Comparison of ENCODE assay signal across 1 cellular context in the genomic region with DNA sequence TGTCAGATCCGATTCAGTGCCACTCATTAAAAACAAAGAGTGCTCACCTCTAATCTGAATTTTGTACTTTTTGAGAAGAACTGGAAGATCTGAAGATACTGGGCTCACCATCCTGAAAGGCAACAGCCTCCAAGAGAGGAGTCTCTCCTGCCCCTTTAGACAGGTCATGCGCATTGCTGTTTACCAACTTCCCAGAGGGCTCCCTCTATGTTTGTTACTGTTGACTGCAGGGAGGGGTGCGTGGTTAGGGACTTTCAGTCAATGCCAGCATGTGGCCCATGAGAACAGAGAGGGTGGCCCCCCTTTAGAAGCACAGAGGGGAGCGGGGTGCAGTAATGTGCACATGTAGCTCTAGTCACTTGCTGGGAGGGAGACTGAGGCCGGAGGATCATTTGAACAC.
TF ChIP-seq lines count a peak whose summit lies in the region.

No MANE protein-coding gene starts in this region.

TF ChIP-seq in WTC11, 78 proteins besides CTCF, POLR2A, EP300 and RAD21 (continued from another document):
- TF ChIP-seq, protein P1, sequence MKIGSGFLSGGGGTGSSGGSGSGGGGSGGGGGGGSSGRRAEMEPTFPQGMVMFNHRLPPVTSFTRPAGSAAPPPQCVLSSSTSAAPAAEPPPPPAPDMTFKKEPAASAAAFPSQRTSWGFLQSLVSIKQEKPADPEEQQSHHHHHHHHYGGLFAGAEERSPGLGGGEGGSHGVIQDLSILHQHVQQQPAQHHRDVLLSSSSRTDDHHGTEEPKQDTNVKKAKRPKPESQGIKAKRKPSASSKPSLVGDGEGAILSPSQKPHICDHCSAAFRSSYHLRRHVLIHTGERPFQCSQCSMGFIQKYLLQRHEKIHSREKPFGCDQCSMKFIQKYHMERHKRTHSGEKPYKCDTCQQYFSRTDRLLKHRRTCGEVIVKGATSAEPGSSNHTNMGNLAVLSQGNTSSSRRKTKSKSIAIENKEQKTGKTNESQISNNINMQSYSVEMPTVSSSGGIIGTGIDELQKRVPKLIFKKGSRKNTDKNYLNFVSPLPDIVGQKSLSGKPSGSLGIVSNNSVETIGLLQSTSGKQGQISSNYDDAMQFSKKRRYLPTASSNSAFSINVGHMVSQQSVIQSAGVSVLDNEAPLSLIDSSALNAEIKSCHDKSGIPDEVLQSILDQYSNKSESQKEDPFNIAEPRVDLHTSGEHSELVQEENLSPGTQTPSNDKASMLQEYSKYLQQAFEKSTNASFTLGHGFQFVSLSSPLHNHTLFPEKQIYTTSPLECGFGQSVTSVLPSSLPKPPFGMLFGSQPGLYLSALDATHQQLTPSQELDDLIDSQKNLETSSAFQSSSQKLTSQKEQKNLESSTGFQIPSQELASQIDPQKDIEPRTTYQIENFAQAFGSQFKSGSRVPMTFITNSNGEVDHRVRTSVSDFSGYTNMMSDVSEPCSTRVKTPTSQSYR (CRISPR knock-in tag; IDR thresholded peaks at IDR 0.05), result no peak
- TF ChIP-seq RELA (CRISPR knock-in tag; IDR thresholded peaks at IDR 0.05; ENCODE audit: borderline replicate concordance) (no peak), TCF7 (CRISPR knock-in tag; IDR thresholded peaks at IDR 0.05; ENCODE audit: low read depth) (no peak), ZNF396 (CRISPR knock-in tag; IDR thresholded peaks at IDR 0.05; ENCODE audit: borderline replicate concordance) (no peak), GRHL2 (CRISPR knock-in tag; IDR thresholded peaks at IDR 0.05; ENCODE audit: insufficient replicate concordance, severe bottlenecking) (no peak), TP53 (CRISPR knock-in tag; IDR thresholded peaks at IDR 0.05) (no peak), NR1H2 (CRISPR knock-in tag; IDR thresholded peaks at IDR 0.05) (no peak), HMGXB4 (CRISPR knock-in tag; IDR thresholded peaks at IDR 0.05) (no peak)
- TF ChIP-seq, protein P2, sequence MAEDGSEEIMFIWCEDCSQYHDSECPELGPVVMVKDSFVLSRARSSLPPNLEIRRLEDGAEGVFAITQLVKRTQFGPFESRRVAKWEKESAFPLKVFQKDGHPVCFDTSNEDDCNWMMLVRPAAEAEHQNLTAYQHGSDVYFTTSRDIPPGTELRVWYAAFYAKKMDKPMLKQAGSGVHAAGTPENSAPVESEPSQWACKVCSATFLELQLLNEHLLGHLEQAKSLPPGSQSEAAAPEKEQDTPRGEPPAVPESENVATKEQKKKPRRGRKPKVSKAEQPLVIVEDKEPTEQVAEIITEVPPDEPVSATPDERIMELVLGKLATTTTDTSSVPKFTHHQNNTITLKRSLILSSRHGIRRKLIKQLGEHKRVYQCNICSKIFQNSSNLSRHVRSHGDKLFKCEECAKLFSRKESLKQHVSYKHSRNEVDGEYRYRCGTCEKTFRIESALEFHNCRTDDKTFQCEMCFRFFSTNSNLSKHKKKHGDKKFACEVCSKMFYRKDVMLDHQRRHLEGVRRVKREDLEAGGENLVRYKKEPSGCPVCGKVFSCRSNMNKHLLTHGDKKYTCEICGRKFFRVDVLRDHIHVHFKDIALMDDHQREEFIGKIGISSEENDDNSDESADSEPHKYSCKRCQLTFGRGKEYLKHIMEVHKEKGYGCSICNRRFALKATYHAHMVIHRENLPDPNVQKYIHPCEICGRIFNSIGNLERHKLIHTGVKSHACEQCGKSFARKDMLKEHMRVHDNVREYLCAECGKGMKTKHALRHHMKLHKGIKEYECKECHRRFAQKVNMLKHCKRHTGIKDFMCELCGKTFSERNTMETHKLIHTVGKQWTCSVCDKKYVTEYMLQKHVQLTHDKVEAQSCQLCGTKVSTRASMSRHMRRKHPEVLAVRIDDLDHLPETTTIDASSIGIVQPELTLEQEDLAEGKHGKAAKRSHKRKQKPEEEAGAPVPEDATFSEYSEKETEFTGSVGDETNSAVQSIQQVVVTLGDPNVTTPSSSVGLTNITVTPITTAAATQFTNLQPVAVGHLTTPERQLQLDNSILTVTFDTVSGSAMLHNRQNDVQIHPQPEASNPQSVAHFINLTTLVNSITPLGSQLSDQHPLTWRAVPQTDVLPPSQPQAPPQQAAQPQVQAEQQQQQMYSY (CRISPR knock-in tag; IDR thresholded peaks at IDR 0.05), result no peak
- TF ChIP-seq, protein P3, sequence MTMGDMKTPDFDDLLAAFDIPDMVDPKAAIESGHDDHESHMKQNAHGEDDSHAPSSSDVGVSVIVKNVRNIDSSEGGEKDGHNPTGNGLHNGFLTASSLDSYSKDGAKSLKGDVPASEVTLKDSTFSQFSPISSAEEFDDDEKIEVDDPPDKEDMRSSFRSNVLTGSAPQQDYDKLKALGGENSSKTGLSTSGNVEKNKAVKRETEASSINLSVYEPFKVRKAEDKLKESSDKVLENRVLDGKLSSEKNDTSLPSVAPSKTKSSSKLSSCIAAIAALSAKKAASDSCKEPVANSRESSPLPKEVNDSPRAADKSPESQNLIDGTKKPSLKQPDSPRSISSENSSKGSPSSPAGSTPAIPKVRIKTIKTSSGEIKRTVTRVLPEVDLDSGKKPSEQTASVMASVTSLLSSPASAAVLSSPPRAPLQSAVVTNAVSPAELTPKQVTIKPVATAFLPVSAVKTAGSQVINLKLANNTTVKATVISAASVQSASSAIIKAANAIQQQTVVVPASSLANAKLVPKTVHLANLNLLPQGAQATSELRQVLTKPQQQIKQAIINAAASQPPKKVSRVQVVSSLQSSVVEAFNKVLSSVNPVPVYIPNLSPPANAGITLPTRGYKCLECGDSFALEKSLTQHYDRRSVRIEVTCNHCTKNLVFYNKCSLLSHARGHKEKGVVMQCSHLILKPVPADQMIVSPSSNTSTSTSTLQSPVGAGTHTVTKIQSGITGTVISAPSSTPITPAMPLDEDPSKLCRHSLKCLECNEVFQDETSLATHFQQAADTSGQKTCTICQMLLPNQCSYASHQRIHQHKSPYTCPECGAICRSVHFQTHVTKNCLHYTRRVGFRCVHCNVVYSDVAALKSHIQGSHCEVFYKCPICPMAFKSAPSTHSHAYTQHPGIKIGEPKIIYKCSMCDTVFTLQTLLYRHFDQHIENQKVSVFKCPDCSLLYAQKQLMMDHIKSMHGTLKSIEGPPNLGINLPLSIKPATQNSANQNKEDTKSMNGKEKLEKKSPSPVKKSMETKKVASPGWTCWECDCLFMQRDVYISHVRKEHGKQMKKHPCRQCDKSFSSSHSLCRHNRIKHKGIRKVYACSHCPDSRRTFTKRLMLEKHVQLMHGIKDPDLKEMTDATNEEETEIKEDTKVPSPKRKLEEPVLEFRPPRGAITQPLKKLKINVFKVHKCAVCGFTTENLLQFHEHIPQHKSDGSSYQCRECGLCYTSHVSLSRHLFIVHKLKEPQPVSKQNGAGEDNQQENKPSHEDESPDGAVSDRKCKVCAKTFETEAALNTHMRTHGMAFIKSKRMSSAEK (CRISPR knock-in tag; IDR thresholded peaks at IDR 0.05; ENCODE audit: borderline replicate concordance), result no peak
